24 cellular contexts compared by ENCODE assay signal in the genomic region with DNA sequence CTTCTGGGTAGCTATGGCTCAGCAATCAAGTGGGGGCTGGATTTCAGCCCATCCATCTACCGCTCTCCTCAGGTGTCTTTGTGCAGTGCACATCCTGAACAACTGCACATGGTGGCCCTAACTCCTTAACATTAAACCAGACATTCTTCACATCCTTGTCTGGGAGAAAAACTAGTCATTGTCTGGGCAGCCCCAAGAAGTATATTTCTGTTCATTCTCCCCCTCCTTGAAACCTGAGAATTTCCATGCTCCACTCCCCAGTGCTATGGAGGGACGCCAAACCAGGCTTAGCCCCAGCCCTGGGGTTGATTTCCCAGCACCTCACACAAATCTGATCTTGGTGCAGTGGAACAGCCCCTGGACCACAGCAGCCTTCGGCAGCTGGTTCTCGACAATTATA.
DNase-seq lines count a peak whose midpoint lies in the region; ATAC-seq, FAIRE-seq and TF ChIP-seq lines count a peak whose summit lies in the region.
"Had no signal": no experiment of that assay in that cellular context is flagged by ENCODE, and none has a peak within 500 bp of the region (broad histone marks: within the 10 kb centered on the region; RNA-seq: fewer than 3 reads in every experiment).

No MANE protein-coding gene starts in this region.

- H3K9ac ChIP-seq in OCI-LY3 (ENCODE audit: low read length), result peak overlapping the region; percentile 47
- H3K9ac ChIP-seq: BLaER1 had no signal

- no peaks in the 10 kb centered on the region for H4K20me1 ChIP-seq in OCI-LY3 (ENCODE audit: insufficient read depth, low read length)
- H4K20me1 ChIP-seq: BLaER1 had no signal

- no peak for FAIRE-seq in D721Med (lab: Jason Lieb, UNC)

- no peaks in the 10 kb centered on the region for H3K79me2 ChIP-seq in OCI-LY3 (ENCODE audit: low read length)

- no peaks in the 10 kb centered on the region for H3K36me3 Mint-ChIP-seq in nephron progenitor cell (ENCODE audit: low read depth)

- ATAC-seq in HG03135 (IDR thresholded peaks at IDR 0.05; ENCODE audit: unreplicated experiment), result no peak

- peak overlapping the region; percentile 64 for H3K27ac Mint-ChIP-seq in nephron progenitor cell
- H3K27ac Mint-ChIP-seq: activated CD4-positive, alpha-beta T cell treated with anti-CD3 and anti-CD28 coated beads, Interleukin-2, amount 10 ng/mL, durations not matched to agents 24 days and 14 days; activated T-helper 1 cell treated with anti-CD3 and anti-CD28 coated beads, Interleukin-12 subunit alpha, Interleukin-12 subunit beta, Interleukin-2, Interleukin-4 antibody, amounts not matched to agents 30 ng/mL and 10 ng/mL and 1 ng/mL, durations not matched to agents 14 hours and 24 hours and 36 hours; T-helper 1 cell treated with Interleukin-12 subunit alpha and Interleukin-12 subunit beta and Interleukin-4 antibody, amounts not matched to agents 30 μg/mL and 1 μg/mL, for 36 hours had no signal

- TF ChIP-seq CTCF in AG10803 (conservative IDR thresholded peaks at IDR 0.05; ENCODE audit: low read length) (no peak), OCI-LY3 (IDR thresholded peaks at IDR 0.05; ENCODE audit: low read depth, low read length) (no peak), cardiac fibroblast (IDR thresholded peaks at IDR 0.05; ENCODE audit: low read depth, low read length) (no peak), nephron progenitor cell (IDR thresholded peaks at IDR 0.05) (no peak), GM20000 (IDR thresholded peaks at IDR 0.05; ENCODE audit: extremely low read depth, missing control alignments) (no peak), D721Med (IDR thresholded peaks at IDR 0.05; ENCODE audit: insufficient read depth, missing control alignments) (no peak)

- H3K9me3 ChIP-seq in OCI-LY3 (ENCODE audit: insufficient read depth, low read length), result no peaks in the 10 kb centered on the region
- H3K9me3 ChIP-seq: ascending aorta, BLaER1, HAP-1, upper lobe of right lung had no signal

- H3K4me3 Mint-ChIP-seq in nephron progenitor cell, result no peak overlapping the region
- H3K4me3 Mint-ChIP-seq: activated CD4-positive, alpha-beta T cell treated with anti-CD3 and anti-CD28 coated beads, Interleukin-2, amount 10 ng/mL, durations not matched to agents 24 days and 14 days; activated T-helper 1 cell treated with anti-CD3 and anti-CD28 coated beads, Interleukin-12 subunit alpha, Interleukin-12 subunit beta, Interleukin-2, Interleukin-4 antibody, amounts not matched to agents 30 ng/mL and 10 ng/mL and 1 ng/mL, durations not matched to agents 14 hours and 24 hours and 36 hours; T-helper 1 cell treated with Interleukin-12 subunit alpha and Interleukin-12 subunit beta and Interleukin-4 antibody, amounts not matched to agents 30 μg/mL and 1 μg/mL, for 36 hours had no signal

- H3K4me1 Mint-ChIP-seq in nephron progenitor cell, result peaks cover 51% of the 10 kb centered on the region
- H3K4me1 Mint-ChIP-seq: activated CD4-positive, alpha-beta T cell treated with anti-CD3 and anti-CD28 coated beads, Interleukin-2, amount 10 ng/mL, durations not matched to agents 24 days and 14 days had no signal

- peak overlapping the region; percentile 89 for H3K27ac ChIP-seq in OCI-LY3 (ENCODE audit: low read length)
- H3K27ac ChIP-seq: ascending aorta, BLaER1, coronary artery, upper lobe of right lung had no signal

- 0 out of 2 replicates have a peak overlapping the region, but pooled peaks have one; percentile 9 for H2AFZ ChIP-seq in OCI-LY3 (ENCODE audit: low read depth, low read length)

- no peaks in the 10 kb centered on the region for H3K9me3 Mint-ChIP-seq in nephron progenitor cell
- H3K9me3 Mint-ChIP-seq: activated CD4-positive, alpha-beta T cell treated with anti-CD3 and anti-CD28 coated beads, Interleukin-2, amount 10 ng/mL, durations not matched to agents 24 days and 14 days; activated T-helper 1 cell treated with anti-CD3 and anti-CD28 coated beads, Interleukin-12 subunit alpha, Interleukin-12 subunit beta, Interleukin-2, Interleukin-4 antibody, amounts not matched to agents 30 ng/mL and 10 ng/mL and 1 ng/mL, durations not matched to agents 14 hours and 24 hours and 36 hours; T-helper 1 cell treated with Interleukin-12 subunit alpha and Interleukin-12 subunit beta and Interleukin-4 antibody, amounts not matched to agents 30 μg/mL and 1 μg/mL, for 36 hours had no signal

- peak overlapping the region; percentile 81 for H3K4me2 ChIP-seq in OCI-LY3 (ENCODE audit: low read length)
- H3K4me2 ChIP-seq: BLaER1 had no signal

- H3K27me3 Mint-ChIP-seq in nephron progenitor cell (ENCODE audit: low read depth, poor library complexity), result peaks cover 3% of the 10 kb centered on the region
- H3K27me3 Mint-ChIP-seq: activated CD4-positive, alpha-beta T cell treated with anti-CD3 and anti-CD28 coated beads, Interleukin-2, amount 10 ng/mL, durations not matched to agents 24 days and 14 days had no signal

- peaks cover 45% of the 10 kb centered on the region for H3K4me1 ChIP-seq in OCI-LY3 (ENCODE audit: low read length)
- H3K4me1 ChIP-seq: ascending aorta, HAP-1, upper lobe of right lung had no signal

- DNase-seq in AG10803 (ENCODE audit: low read depth) (peak; percentile 15), cardiac fibroblast (ENCODE audit: low read depth in 2 of 2) (peak; percentile 30 to 46), nephron progenitor cell (no peak), GM20000 (ENCODE audit: low spot score) (no peak), D721Med (ENCODE audit: insufficient read length, low spot score) (no peak), NCI-H2107 (lab: John Stamatoyannopoulos, UW) (no peak)
- DNase-seq: activated CD4-positive, alpha-beta T cell treated with anti-CD3 and anti-CD28 coated beads, Interleukin-2, amount 10 ng/mL, durations not matched to agents 24 days and 14 days; activated naive CD4-positive, alpha-beta T cell treated with anti-CD3 and anti-CD28 coated beads, Interleukin-2, amount 50 U/mL, for 16 hours; EL; NCI-H187 treated with DMSO at 0.1 percent for 48 hours; NCI-H226; NCI-H774; retina; SHP77 treated with DMSO at 0.1 percent for 48 hours; stimulated activated CD4-positive, alpha-beta T cell treated with anti-CD3 and anti-CD28 coated beads, Interleukin-12 subunit alpha, Interleukin-12 subunit beta, amount 100 ng/mL, for 4 hours; upper lobe of right lung had no signal

- H3K4me3 ChIP-seq in AG10803 (ENCODE audit: low read length), result no peak overlapping the region
- peak overlapping the region; percentile 64 for H3K4me3 ChIP-seq in OCI-LY3 (ENCODE audit: low read length)
- H3K4me3 ChIP-seq in cardiac fibroblast (replicated peaks in 1 of 2; ENCODE audit: low read depth in 2 of 2, low read length in 2 of 2), result no peak overlapping the region
- H3K4me3 ChIP-seq: ascending aorta, BLaER1, coronary artery, HAP-1, upper lobe of right lung had no signal

- H3K36me3 ChIP-seq in OCI-LY3 (replicated peaks; ENCODE audit: low read depth, low read length), result no peaks in the 10 kb centered on the region
- H3K36me3 ChIP-seq: ascending aorta, BLaER1, HAP-1, upper lobe of right lung had no signal

- H3K27me3 ChIP-seq in OCI-LY3 (ENCODE audit: low read depth, low read length), result no peaks in the 10 kb centered on the region
- H3K27me3 ChIP-seq: ascending aorta, BLaER1 had no signal

Comparison
In these comparisons a context has a peak if more than half of its experiments do, and no peak if none do; other contexts are left out.
1. DNase-seq: peak in AG10803 (single experiment) and cardiac fibroblast (2 of 2); none in nephron progenitor cell (single experiment), GM20000 (single experiment), D721Med (single experiment) and NCI-H2107 (single experiment).